1 cellular context compared by ENCODE assay signal in genomic region chr1:76082084-76082483, GRCh38.
TF ChIP-seq lines count a peak whose summit lies in the region.

No MANE protein-coding gene starts in this region.

TF ChIP-seq in GM23338, 12 proteins besides CTCF, POLR2A, EP300 and RAD21 (continued from another document):
- TF ChIP-seq ZNF462 (CRISPR knock-in tag; IDR thresholded peaks at IDR 0.05) (no peak), ZNF331 (CRISPR knock-in tag; IDR thresholded peaks at IDR 0.05; ENCODE audit: low read depth) (no peak), POLR2AphosphoS5 (IDR thresholded peaks at IDR 0.05; ENCODE audit: low read depth) (no peak), CREB1 (CRISPR knock-in tag; IDR thresholded peaks at IDR 0.05; ENCODE audit: low read depth) (no peak), STAT1 (IDR thresholded peaks at IDR 0.05; ENCODE audit: unreplicated experiment) (no peak), ZNF114 (CRISPR knock-in tag; IDR thresholded peaks at IDR 0.05) (no peak), JUNB (IDR thresholded peaks at IDR 0.05; ENCODE audit: unreplicated experiment) (no peak), EZH2phosphoT487 (IDR thresholded peaks at IDR 0.05; ENCODE audit: unreplicated experiment) (no peak)
